Comparison of ENCODE assay signal across 1 cellular context in genomic region chr6:56789342-56789741, GRCh38.
TF ChIP-seq lines count a peak whose summit lies in the region.

No MANE protein-coding gene starts in this region.

TF ChIP-seq in HepG2, 621 proteins besides CTCF, POLR2A, EP300 and RAD21 (continued from another document):
- no peak for TF ChIP-seq JDP2 (CRISPR knock-in tag; IDR thresholded peaks at IDR 0.05; ENCODE audit: borderline replicate concordance)
- TF ChIP-seq CEBPB (IDR thresholded peaks at IDR 0.05; ENCODE audit: borderline replicate concordance, low read depth, low read length): peak; percentile 76
- TF ChIP-seq PRDM10 (CRISPR knock-in tag; IDR thresholded peaks at IDR 0.05; ENCODE audit: low read depth): no peak
- TF ChIP-seq SNAPC5 (CRISPR knock-in tag; IDR thresholded peaks at IDR 0.05; ENCODE audit: borderline replicate concordance): no peak
